ENCODE assay signal across 1 cellular context in genomic region chr20:4038047-4038459, GRCh38.
TF ChIP-seq lines count a peak whose summit lies in the region.

No MANE protein-coding gene starts in this region.

TF ChIP-seq in GM12878, 131 proteins besides CTCF, POLR2A, EP300 and RAD21 (continued from another document and continues in another):
- TF ChIP-seq, protein P1, sequence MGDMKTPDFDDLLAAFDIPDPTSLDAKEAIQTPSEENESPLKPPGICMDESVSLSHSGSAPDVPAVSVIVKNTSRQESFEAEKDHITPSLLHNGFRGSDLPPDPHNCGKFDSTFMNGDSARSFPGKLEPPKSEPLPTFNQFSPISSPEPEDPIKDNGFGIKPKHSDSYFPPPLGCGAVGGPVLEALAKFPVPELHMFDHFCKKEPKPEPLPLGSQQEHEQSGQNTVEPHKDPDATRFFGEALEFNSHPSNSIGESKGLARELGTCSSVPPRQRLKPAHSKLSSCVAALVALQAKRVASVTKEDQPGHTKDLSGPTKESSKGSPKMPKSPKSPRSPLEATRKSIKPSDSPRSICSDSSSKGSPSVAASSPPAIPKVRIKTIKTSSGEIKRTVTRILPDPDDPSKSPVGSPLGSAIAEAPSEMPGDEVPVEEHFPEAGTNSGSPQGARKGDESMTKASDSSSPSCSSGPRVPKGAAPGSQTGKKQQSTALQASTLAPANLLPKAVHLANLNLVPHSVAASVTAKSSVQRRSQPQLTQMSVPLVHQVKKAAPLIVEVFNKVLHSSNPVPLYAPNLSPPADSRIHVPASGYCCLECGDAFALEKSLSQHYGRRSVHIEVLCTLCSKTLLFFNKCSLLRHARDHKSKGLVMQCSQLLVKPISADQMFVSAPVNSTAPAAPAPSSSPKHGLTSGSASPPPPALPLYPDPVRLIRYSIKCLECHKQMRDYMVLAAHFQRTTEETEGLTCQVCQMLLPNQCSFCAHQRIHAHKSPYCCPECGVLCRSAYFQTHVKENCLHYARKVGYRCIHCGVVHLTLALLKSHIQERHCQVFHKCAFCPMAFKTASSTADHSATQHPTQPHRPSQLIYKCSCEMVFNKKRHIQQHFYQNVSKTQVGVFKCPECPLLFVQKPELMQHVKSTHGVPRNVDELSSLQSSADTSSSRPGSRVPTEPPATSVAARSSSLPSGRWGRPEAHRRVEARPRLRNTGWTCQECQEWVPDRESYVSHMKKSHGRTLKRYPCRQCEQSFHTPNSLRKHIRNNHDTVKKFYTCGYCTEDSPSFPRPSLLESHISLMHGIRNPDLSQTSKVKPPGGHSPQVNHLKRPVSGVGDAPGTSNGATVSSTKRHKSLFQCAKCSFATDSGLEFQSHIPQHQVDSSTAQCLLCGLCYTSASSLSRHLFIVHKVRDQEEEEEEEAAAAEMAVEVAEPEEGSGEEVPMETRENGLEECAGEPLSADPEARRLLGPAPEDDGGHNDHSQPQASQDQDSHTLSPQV (IDR thresholded peaks at IDR 0.05), result no peak
- TF ChIP-seq TCF7 (IDR thresholded peaks at IDR 0.05; ENCODE audit: borderline replicate concordance), result no peak
- TF ChIP-seq POU2F2 (IDR thresholded peaks at IDR 0.05; ENCODE audit: borderline replicate concordance, low read depth, low read length), result peak; percentile 75; the same call in 2 of the 3 replicates
- TF ChIP-seq, protein P2, sequence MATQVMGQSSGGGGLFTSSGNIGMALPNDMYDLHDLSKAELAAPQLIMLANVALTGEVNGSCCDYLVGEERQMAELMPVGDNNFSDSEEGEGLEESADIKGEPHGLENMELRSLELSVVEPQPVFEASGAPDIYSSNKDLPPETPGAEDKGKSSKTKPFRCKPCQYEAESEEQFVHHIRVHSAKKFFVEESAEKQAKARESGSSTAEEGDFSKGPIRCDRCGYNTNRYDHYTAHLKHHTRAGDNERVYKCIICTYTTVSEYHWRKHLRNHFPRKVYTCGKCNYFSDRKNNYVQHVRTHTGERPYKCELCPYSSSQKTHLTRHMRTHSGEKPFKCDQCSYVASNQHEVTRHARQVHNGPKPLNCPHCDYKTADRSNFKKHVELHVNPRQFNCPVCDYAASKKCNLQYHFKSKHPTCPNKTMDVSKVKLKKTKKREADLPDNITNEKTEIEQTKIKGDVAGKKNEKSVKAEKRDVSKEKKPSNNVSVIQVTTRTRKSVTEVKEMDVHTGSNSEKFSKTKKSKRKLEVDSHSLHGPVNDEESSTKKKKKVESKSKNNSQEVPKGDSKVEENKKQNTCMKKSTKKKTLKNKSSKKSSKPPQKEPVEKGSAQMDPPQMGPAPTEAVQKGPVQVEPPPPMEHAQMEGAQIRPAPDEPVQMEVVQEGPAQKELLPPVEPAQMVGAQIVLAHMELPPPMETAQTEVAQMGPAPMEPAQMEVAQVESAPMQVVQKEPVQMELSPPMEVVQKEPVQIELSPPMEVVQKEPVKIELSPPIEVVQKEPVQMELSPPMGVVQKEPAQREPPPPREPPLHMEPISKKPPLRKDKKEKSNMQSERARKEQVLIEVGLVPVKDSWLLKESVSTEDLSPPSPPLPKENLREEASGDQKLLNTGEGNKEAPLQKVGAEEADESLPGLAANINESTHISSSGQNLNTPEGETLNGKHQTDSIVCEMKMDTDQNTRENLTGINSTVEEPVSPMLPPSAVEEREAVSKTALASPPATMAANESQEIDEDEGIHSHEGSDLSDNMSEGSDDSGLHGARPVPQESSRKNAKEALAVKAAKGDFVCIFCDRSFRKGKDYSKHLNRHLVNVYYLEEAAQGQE (IDR thresholded peaks at IDR 0.05; ENCODE audit: low read depth, low read length), result no peak
- peak; percentile 78 to 85; a peak in 3 of 4 replicates for TF ChIP-seq IKZF2 (IDR thresholded peaks at IDR 0.05)
- no peak for TF ChIP-seq NFXL1 (IDR thresholded peaks at IDR 0.05; ENCODE audit: borderline replicate concordance)
- no peak for TF ChIP-seq SMARCA5 (IDR thresholded peaks at IDR 0.05)
- TF ChIP-seq SRF (IDR thresholded peaks at IDR 0.05; ENCODE audit: low read depth in 2 of 2, low read length in 2 of 2), result no peak
- TF ChIP-seq MEF2B (IDR thresholded peaks at IDR 0.05; ENCODE audit: partially characterized antibody, poor library complexity, severe bottlenecking), result peak; percentile 42
- TF ChIP-seq ELK1 (IDR thresholded peaks at IDR 0.05; ENCODE audit: low read depth, low read length), result no peak
- TF ChIP-seq MEF2A (IDR thresholded peaks at IDR 0.05; ENCODE audit: insufficient read depth, low read depth, low read length), result 0 out of 2 replicates have a peak, but pooled peaks have one; percentile 40
- no peak for TF ChIP-seq HDAC6 (IDR thresholded peaks at IDR 0.05; ENCODE audit: unreplicated experiment)
- TF ChIP-seq POLR2AphosphoS5 (IDR thresholded peaks at IDR 0.05; ENCODE audit: low read length), result peak; percentile 52; the same call in 1 of the 2 replicates
- peak; percentile 86 for TF ChIP-seq ATF7 (IDR thresholded peaks at IDR 0.05; ENCODE audit: low read depth)
- TF ChIP-seq TAF1 (IDR thresholded peaks at IDR 0.05; ENCODE audit: borderline replicate concordance, low read depth, low read length), result peak; percentile 80
- no peak for TF ChIP-seq FOXM1 (IDR thresholded peaks at IDR 0.05; ENCODE audit: low read depth, low read length)
- TF ChIP-seq EED (IDR thresholded peaks at IDR 0.05; ENCODE audit: low read depth), result peak; percentile 63
- TF ChIP-seq SMAD5 (IDR thresholded peaks at IDR 0.05; ENCODE audit: low read depth), result no peak
- TF ChIP-seq MTA2 (IDR thresholded peaks at IDR 0.05; ENCODE audit: low read depth), result peak; percentile 78
- TF ChIP-seq JUND (IDR thresholded peaks at IDR 0.05; ENCODE audit: low read depth, low read length), result no peak
- peak; percentile 71; the same call in 1 of the 2 replicates for TF ChIP-seq CHD2 (IDR thresholded peaks at IDR 0.05; ENCODE audit: borderline replicate concordance, low read depth, low read length)
- TF ChIP-seq ZNF207 (IDR thresholded peaks at IDR 0.05; ENCODE audit: borderline replicate concordance), result no peak
- TF ChIP-seq, protein P3, sequence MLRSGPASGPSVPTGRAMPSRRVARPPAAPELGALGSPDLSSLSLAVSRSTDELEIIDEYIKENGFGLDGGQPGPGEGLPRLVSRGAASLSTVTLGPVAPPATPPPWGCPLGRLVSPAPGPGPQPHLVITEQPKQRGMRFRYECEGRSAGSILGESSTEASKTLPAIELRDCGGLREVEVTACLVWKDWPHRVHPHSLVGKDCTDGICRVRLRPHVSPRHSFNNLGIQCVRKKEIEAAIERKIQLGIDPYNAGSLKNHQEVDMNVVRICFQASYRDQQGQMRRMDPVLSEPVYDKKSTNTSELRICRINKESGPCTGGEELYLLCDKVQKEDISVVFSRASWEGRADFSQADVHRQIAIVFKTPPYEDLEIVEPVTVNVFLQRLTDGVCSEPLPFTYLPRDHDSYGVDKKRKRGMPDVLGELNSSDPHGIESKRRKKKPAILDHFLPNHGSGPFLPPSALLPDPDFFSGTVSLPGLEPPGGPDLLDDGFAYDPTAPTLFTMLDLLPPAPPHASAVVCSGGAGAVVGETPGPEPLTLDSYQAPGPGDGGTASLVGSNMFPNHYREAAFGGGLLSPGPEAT (IDR thresholded peaks at IDR 0.05; ENCODE audit: low read depth), result peak; percentile 56; the same call in 1 of the 2 replicates
- no peak for TF ChIP-seq SUZ12 (IDR thresholded peaks at IDR 0.05; ENCODE audit: unreplicated experiment)
- no peak for TF ChIP-seq BACH1 (IDR thresholded peaks at IDR 0.05; ENCODE audit: borderline replicate concordance)
- peak in 1 of 2 experiments; percentile 79; a peak in 2 of 4 replicates for TF ChIP-seq BHLHE40 (IDR thresholded peaks at IDR 0.05; ENCODE audit: borderline replicate concordance in 1 of 2, low read depth in 2 of 2, low read length in 1 of 2)
- TF ChIP-seq NR2C1 (IDR thresholded peaks at IDR 0.05), result no peak
- no peak for TF ChIP-seq ZNF274 (IDR thresholded peaks at IDR 0.05; ENCODE audit: insufficient read depth, insufficient read length)
- TF ChIP-seq HDGF (IDR thresholded peaks at IDR 0.05), result peak; percentile 98
- TF ChIP-seq CHD4 (IDR thresholded peaks at IDR 0.05), result no peak
- no peak for TF ChIP-seq KAT2A (conservative IDR thresholded peaks at IDR 0.05; ENCODE audit: control insufficient read depth, low read depth, low read length)
- TF ChIP-seq NBN (IDR thresholded peaks at IDR 0.05), result peak; percentile 91
- no peak for TF ChIP-seq SUPT20H (IDR thresholded peaks at IDR 0.05; ENCODE audit: borderline replicate concordance, control insufficient read depth, low read depth, low read length)
- TF ChIP-seq, protein P4, sequence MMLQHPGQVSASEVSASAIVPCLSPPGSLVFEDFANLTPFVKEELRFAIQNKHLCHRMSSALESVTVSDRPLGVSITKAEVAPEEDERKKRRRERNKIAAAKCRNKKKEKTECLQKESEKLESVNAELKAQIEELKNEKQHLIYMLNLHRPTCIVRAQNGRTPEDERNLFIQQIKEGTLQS (IDR thresholded peaks at IDR 0.05; ENCODE audit: borderline replicate concordance, extremely low read depth, low read depth, low read length), result no peak
- TF ChIP-seq, protein P5, sequence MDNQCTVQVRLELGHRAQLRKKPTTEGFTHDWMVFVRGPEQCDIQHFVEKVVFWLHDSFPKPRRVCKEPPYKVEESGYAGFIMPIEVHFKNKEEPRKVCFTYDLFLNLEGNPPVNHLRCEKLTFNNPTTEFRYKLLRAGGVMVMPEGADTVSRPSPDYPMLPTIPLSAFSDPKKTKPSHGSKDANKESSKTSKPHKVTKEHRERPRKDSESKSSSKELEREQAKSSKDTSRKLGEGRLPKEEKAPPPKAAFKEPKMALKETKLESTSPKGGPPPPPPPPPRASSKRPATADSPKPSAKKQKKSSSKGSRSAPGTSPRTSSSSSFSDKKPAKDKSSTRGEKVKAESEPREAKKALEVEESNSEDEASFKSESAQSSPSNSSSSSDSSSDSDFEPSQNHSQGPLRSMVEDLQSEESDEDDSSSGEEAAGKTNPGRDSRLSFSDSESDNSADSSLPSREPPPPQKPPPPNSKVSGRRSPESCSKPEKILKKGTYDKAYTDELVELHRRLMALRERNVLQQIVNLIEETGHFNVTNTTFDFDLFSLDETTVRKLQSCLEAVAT (IDR thresholded peaks at IDR 0.05), result peak; percentile 89
- TF ChIP-seq ZBED1 (IDR thresholded peaks at IDR 0.05; ENCODE audit: borderline replicate concordance), result no peak
- no peak for TF ChIP-seq ZBTB11 (CRISPR knock-in tag; IDR thresholded peaks at IDR 0.05)
- peak; percentile 70; the same call in 1 of the 2 replicates for TF ChIP-seq GABPA (IDR thresholded peaks at IDR 0.05; ENCODE audit: low read depth)
- TF ChIP-seq MXI1 (IDR thresholded peaks at IDR 0.05; ENCODE audit: low read depth, low read length), result no peak; the same call in 1 of the 2 replicates
- TF ChIP-seq RCOR1 (conservative IDR thresholded peaks at IDR 0.05; ENCODE audit: low read depth, low read length), result no peak
- no peak for TF ChIP-seq ZSCAN29 (IDR thresholded peaks at IDR 0.05)
- TF ChIP-seq E4F1 (IDR thresholded peaks at IDR 0.05; ENCODE audit: borderline replicate concordance, partially characterized antibody), result peak; percentile 39
- no peak for TF ChIP-seq ZNF622 (IDR thresholded peaks at IDR 0.05)
- peak; percentile 70; the same call in 1 of the 2 replicates for TF ChIP-seq PAX5 (IDR thresholded peaks at IDR 0.05; ENCODE audit: borderline replicate concordance, low read depth, low read length)
- TF ChIP-seq SREBF2 (IDR thresholded peaks at IDR 0.05; ENCODE audit: low read length), result no peak
- TF ChIP-seq POLR2AphosphoS2 (IDR thresholded peaks at IDR 0.05; ENCODE audit: low read depth, low read length), result no peak
